In genomic region chrX:50211510-50211909, GRCh38 we compare ENCODE assay signal across 8 cellular contexts. TPM values are rescaled to one million over a fixed set of nuclear protein-coding genes. Genes with fewer than 3 reads are reported as not detected.
A peak's percentile ranks its signal among the peaks of the same experiment; 100 is the strongest.
DNase-seq lines count a peak whose midpoint lies in the region; ATAC-seq and TF ChIP-seq lines count a peak whose summit lies in the region.

No MANE protein-coding gene starts in this region.

- H3K9me3 ChIP-seq in GM23248 (ENCODE audit: low read depth), result no peaks in the 10 kb centered on the region
- no peaks in the 10 kb centered on the region for H3K9me3 ChIP-seq in gastrocnemius medialis

- intact Hi-C loops in gastrocnemius medialis (cut with DNase I; ENCODE audit: low total_unique reads), result no loop called here

- H3K27ac Mint-ChIP-seq in activated T-cell treated with anti-CD3 and anti-CD28 coated beads, Interleukin-2, amount 50 U/mL, for 72 hours, result no peak overlapping the region

- no peak overlapping the region for H3K9ac ChIP-seq in GM23248

- H3F3A ChIP-seq in GM23248 (ENCODE audit: insufficient read depth), result no peaks in the 10 kb centered on the region

- H3K36me3 ChIP-seq in GM23248 (ENCODE audit: low read depth) (no peaks in the 10 kb centered on the region), gastrocnemius medialis (no peaks in the 10 kb centered on the region)

- no peaks in the 10 kb centered on the region for H3K4me1 ChIP-seq in GM23248 (ENCODE audit: insufficient read depth)
- no peaks in the 10 kb centered on the region for H3K4me1 ChIP-seq in gastrocnemius medialis

- in situ Hi-C loops in GM23248 (cut with MboI) (no loop called here), gastrocnemius medialis (cut with MboI; ENCODE audit: low sequenced_read_pairs in 4 of 4) (no loop called here)

- peak; percentile 51 for TF ChIP-seq CTCF in C4-2B (conservative IDR thresholded peaks at IDR 0.05)
- TF ChIP-seq CTCF in gastrocnemius medialis (IDR thresholded peaks at IDR 0.05 in 4 of 5, conservative IDR thresholded peaks at IDR 0.05 in 1 of 5), result no peak

- H3K79me2 ChIP-seq in GM23248 (ENCODE audit: insufficient read depth), result no peaks in the 10 kb centered on the region

- ATAC-seq in activated T-cell treated with anti-CD3 and anti-CD28 coated beads, Interleukin-2, amount 50 U/mL, for 72 hours (replicated peaks in 1 of 2), result no peak
- no peak for ATAC-seq in gastrocnemius medialis

- TF ChIP-seq POLR2A in gastrocnemius medialis (IDR thresholded peaks at IDR 0.05), result no peak

- no peaks in the 10 kb centered on the region for H3K36me3 Mint-ChIP-seq in activated T-cell treated with anti-CD3 and anti-CD28 coated beads, Interleukin-2, amount 50 U/mL, for 72 hours (ENCODE audit: insufficient read depth in 2 of 2)

- peaks cover 17% of the 10 kb centered on the region for H3K27me3 Mint-ChIP-seq in activated T-cell treated with anti-CD3 and anti-CD28 coated beads, Interleukin-2, amount 50 U/mL, for 72 hours (ENCODE audit: low read depth)

- H3K9me3 Mint-ChIP-seq in activated T-cell treated with anti-CD3 and anti-CD28 coated beads, Interleukin-2, amount 50 U/mL, for 72 hours, result no peaks in the 10 kb centered on the region

- no peak overlapping the region for H2AFZ ChIP-seq in GM23248

- no peak overlapping the region for H3K4me3 Mint-ChIP-seq in activated T-cell treated with anti-CD3 and anti-CD28 coated beads, Interleukin-2, amount 50 U/mL, for 72 hours

- no peak overlapping the region for H3K4me2 ChIP-seq in GM23248 (ENCODE audit: unreplicated experiment)

- H3K4me3 ChIP-seq in GM23248 (no peak overlapping the region), gastrocnemius medialis (no peak overlapping the region)

- no peaks in the 10 kb centered on the region for H3K9me2 ChIP-seq in GM23248 (ENCODE audit: insufficient read depth)

- WGBS in GM23248 (ENCODE audit: low coverage in 1 of 2, low lambda C conversion rate in 2 of 2, missing lambda C conversion rate in 2 of 2), 2 experiments, result 20 to 25% methylated on average over 7 to 8 of the region's 8 CpGs

- H4K20me1 ChIP-seq in GM23248 (ENCODE audit: insufficient read depth), result no peaks in the 10 kb centered on the region

- H3K27ac ChIP-seq in C4-2B (no peak overlapping the region), GM23248 (no peak overlapping the region), gastrocnemius medialis (no peak overlapping the region)

- H3K27me3 ChIP-seq in GM23248 (replicated peaks; ENCODE audit: insufficient read depth), result no peaks in the 10 kb centered on the region
- H3K27me3 ChIP-seq in gastrocnemius medialis, result no peaks in the 10 kb centered on the region

- no peaks in the 10 kb centered on the region for H3K4me1 Mint-ChIP-seq in activated T-cell treated with anti-CD3 and anti-CD28 coated beads, Interleukin-2, amount 50 U/mL, for 72 hours (ENCODE audit: low read depth)

- peak; percentile 31 for DNase-seq in GM23248
- peak; percentile 32 for DNase-seq in RPMI7951 (ENCODE audit: low read depth)
- DNase-seq in iPS-NIHi11 (ENCODE audit: low spot score), result peak; percentile 25
- no peak for DNase-seq in activated T-cell treated with anti-CD3 and anti-CD28 coated beads, Interleukin-2, amount 50 U/mL, for 72 hours
- no peak for DNase-seq in NCI-H226
- no peak for DNase-seq in NCI-H446 (lab: John Stamatoyannopoulos, UW)
- no peak for DNase-seq in gastrocnemius medialis

RNA-seq across cellular contexts. Expression of gene CCNB3, which starts 6.9 kb away (rescaled TPM):
- not detected in 2 replicates for total RNA-seq in GM23248 (2014; rRNA removed; shearing (Covaris generic))
- polyA plus RNA-seq in GM23248 (2016; fragmentation: Nextera tagmentation; extraction: Ambion mirVana), result 0.04 and 0.29 TPM in 2 replicates
- total RNA-seq in RPMI7951 (2014; rRNA removed; shearing (Covaris generic)), result 0.48 and 1.2 TPM in 2 replicates
- total RNA-seq in activated T-cell treated with anti-CD3 and anti-CD28 coated beads, Interleukin-2, amount 50 U/mL, for 72 hours, result under 1 TPM; 0.35 to 0.50 TPM
- total RNA-seq in gastrocnemius medialis, result 1 to 10 TPM in 1 of 4 donors, under 1 TPM in 3; 0.26 to 2.4 (median 0.57) TPM

RNA-seq across cellular contexts. Expression of gene AKAP4, which starts 10.7 kb away (rescaled TPM):
- not detected in 2 replicates for total RNA-seq in GM23248 (2014; rRNA removed; shearing (Covaris generic))
- not detected in 2 replicates for polyA plus RNA-seq in GM23248 (2016; fragmentation: Nextera tagmentation; extraction: Ambion mirVana)
- total RNA-seq in RPMI7951 (2014; rRNA removed; shearing (Covaris generic)), result not detected in 2 replicates
- not detected for total RNA-seq in activated T-cell treated with anti-CD3 and anti-CD28 coated beads, Interleukin-2, amount 50 U/mL, for 72 hours
- total RNA-seq in gastrocnemius medialis, result not detected

Comparison
In these comparisons a context has a peak if more than half of its experiments do, and no peak if none do; other contexts are left out.
1. DNase-seq: peak in GM23248 (single experiment), RPMI7951 (single experiment) and iPS-NIHi11 (single experiment); none in activated T-cell treated with anti-CD3 and anti-CD28 coated beads, Interleukin-2, amount 50 U/mL, for 72 hours (0 of 2), NCI-H226 (single experiment), NCI-H446 (0 of 2) and gastrocnemius medialis (0 of 2).